Comparison of ENCODE assay signal across 1 cellular context in the genomic region with DNA sequence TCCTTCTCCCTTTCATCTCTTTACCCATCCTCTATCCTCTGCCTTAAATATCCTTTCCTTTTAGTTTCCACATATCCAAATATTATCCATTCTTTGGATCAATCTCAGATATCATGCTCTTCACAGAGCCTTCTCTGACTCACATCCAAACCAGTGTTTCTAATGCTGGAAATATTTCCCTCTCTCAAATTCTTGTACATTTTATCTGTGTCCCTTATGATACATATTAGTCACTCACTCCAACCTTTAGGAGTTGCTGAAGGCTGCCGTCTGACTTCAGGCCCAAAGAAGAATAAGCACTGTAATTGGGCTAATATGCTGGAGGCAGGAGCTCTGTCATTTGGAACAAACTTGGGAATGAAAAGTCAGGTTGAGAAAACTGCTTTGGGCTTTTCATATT.
TF ChIP-seq lines count a peak whose summit lies in the region.

No MANE protein-coding gene starts in this region.

TF ChIP-seq in SK-N-SH treated with all-trans-retinoic acid at 6 μM for 48 hours, 23 proteins besides CTCF, POLR2A, EP300 and RAD21 (continued from another document):
- TF ChIP-seq TSHZ2 (CRISPR knock-in tag; IDR thresholded peaks at IDR 0.05) (no peak), CSRNP3 (CRISPR knock-in tag; IDR thresholded peaks at IDR 0.05) (no peak), ISL1 (CRISPR knock-in tag; IDR thresholded peaks at IDR 0.05) (no peak)
